In the genomic region with DNA sequence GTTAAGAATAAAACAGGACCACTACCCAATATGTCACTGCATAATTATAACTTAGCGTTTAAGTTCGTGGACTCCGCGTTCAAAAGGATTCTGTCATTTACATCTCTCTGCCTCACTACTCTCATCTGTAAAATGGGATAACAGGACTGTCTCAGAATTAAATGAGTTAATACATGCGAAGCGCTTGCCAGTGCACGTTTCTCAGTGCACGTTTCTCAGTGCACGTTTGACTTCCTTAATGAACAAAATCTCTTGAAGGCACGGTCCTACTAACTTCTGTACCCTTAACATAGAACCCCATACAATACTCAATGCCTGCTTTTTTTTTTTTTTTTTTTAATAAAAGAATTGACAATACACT, we compare ENCODE assay signal across 8 cellular contexts. TPM values are rescaled to one million over a fixed set of nuclear protein-coding genes. Genes with fewer than 3 reads are reported as not detected.
DNase-seq lines count a peak whose midpoint lies in the region; ATAC-seq and TF ChIP-seq lines count a peak whose summit lies in the region.

No MANE protein-coding gene starts in this region.

- H3K4me1 ChIP-seq in Karpas-422 (ENCODE audit: low read length) = peaks cover 23% of the 10 kb centered on the region
- peaks cover 0 to 12% of the 10 kb centered on the region in 2 donors for H3K4me1 ChIP-seq in breast epithelium
- H3K4me1 ChIP-seq in mesodermal cell (ENCODE audit: control insufficient read depth, insufficient read depth, low read length, poor library complexity, severe bottlenecking) = no peaks in the 10 kb centered on the region

- TF ChIP-seq CTCF in breast epithelium (IDR thresholded peaks at IDR 0.05) = no peak

- H3K9me2 ChIP-seq in Karpas-422 (replicated peaks; ENCODE audit: insufficient read depth, low read length) = no peaks in the 10 kb centered on the region

- peaks cover 70% of the 10 kb centered on the region for H3K79me2 ChIP-seq in Karpas-422 (ENCODE audit: low read length)

- DNase-seq in EL (peak; percentile 58), Karpas-422 (no peak), breast epithelium (ENCODE audit: low spot score in 2 of 2) (no peak), AG08395 (ENCODE audit: low spot score) (no peak)

- H3K4me3 ChIP-seq in Karpas-422 (ENCODE audit: low read length) = peak overlapping the region; percentile 86
- H3K4me3 ChIP-seq in breast epithelium = peak overlapping the region; percentile 69 to 97 (median 91)
- H3K4me3 ChIP-seq in mesodermal cell (ENCODE audit: extremely low read depth, insufficient read depth, low read length, poor library complexity, severe bottlenecking) = peak overlapping the region; percentile 97

- no peaks in the 10 kb centered on the region for H3K27me3 ChIP-seq in Karpas-422 (ENCODE audit: low read length)
- no peaks in the 10 kb centered on the region for H3K27me3 ChIP-seq in breast epithelium

- H2AFZ ChIP-seq in Karpas-422 (ENCODE audit: low read length) = peak overlapping the region; percentile 89; the same call in 1 of the 2 replicates

- no peak for TF ChIP-seq POLR2A in breast epithelium (IDR thresholded peaks at IDR 0.05)

- WGBS in mesodermal cell (ENCODE audit: insufficient coverage in 2 of 2), 2 experiments = 2 to 20% methylated on average over 5 to 9 of the region's 10 CpGs

- H3K9ac ChIP-seq in Karpas-422 (ENCODE audit: low read length) = peak overlapping the region; percentile 82

- peak overlapping the region; percentile 98 for H3K4me2 ChIP-seq in Karpas-422 (ENCODE audit: low read depth, low read length, poor library complexity, severe bottlenecking)

- H3K27ac ChIP-seq in Karpas-422 (ENCODE audit: low read length) = peak overlapping the region; percentile 82
- peak overlapping the region; percentile 98 to 99 for H3K27ac ChIP-seq in breast epithelium
- peak overlapping the region; percentile 98 for H3K27ac ChIP-seq in mesodermal cell (ENCODE audit: low read depth, low read length, severe bottlenecking)

- peaks cover 23% of the 10 kb centered on the region for H3K36me3 ChIP-seq in Karpas-422 (ENCODE audit: insufficient read depth, low read length)
- no peaks in the 10 kb centered on the region for H3K36me3 ChIP-seq in breast epithelium
- H3K36me3 ChIP-seq in mesodermal cell (ENCODE audit: control insufficient read depth, insufficient read depth, low read length) = peaks cover 29% of the 10 kb centered on the region

- intact Hi-C loops in breast epithelium (cut with DNase I; ENCODE audit: low total_unique reads) = no loop called here

- no peaks in the 10 kb centered on the region for H3K9me3 ChIP-seq in Karpas-422 (ENCODE audit: low read length)
- peaks cover 0 to 4% of the 10 kb centered on the region in 2 donors for H3K9me3 ChIP-seq in breast epithelium
- peaks cover 5% of the 10 kb centered on the region for H3K9me3 ChIP-seq in mesodermal cell (ENCODE audit: control insufficient read depth, low read length)

- no peaks in the 10 kb centered on the region for H4K20me1 ChIP-seq in Karpas-422 (ENCODE audit: insufficient read depth, low read depth, low read length)

- ATAC-seq in GM21423 (IDR thresholded peaks at IDR 0.05; ENCODE audit: unreplicated experiment) (peak; percentile 11), GM19324 (IDR thresholded peaks at IDR 0.05; ENCODE audit: low FRiP score, unreplicated experiment) (no peak), GM21825 (IDR thresholded peaks at IDR 0.05; ENCODE audit: unreplicated experiment) (no peak)

RNA-seq across cellular contexts. Expression of a gene that starts 0.5 kb away (rescaled TPM):
- total RNA-seq in Karpas-422 (2014; rRNA removed; shearing (Covaris generic); ENCODE audit: low replicate concordance) = 15.2 and 19.2 TPM in 2 replicates
- total RNA-seq in breast epithelium = 10 to 100 TPM; 20.6 to 35.4 (median 22.3) TPM
- 11.6 TPM for polyA plus RNA-seq in mesodermal cell (2013, experiment 1 of 2)
- 11.8 TPM for polyA plus RNA-seq in mesodermal cell (2013, experiment 2 of 2)

RNA-seq across cellular contexts. Expression of a gene that starts 0.7 kb away (rescaled TPM):
- total RNA-seq in Karpas-422 (2014; rRNA removed; shearing (Covaris generic); ENCODE audit: low replicate concordance) = 19.5 and 28.1 TPM in 2 replicates
- total RNA-seq in breast epithelium = 10 to 100 TPM in 2 of 3 donors, 1 to 10 TPM in 1; 9.9 to 13.4 (median 12.7) TPM
- polyA plus RNA-seq in mesodermal cell (2013, experiment 1 of 2) = 25.4 TPM
- polyA plus RNA-seq in mesodermal cell (2013, experiment 2 of 2) = 25.1 TPM

RNA-seq across cellular contexts. Expression of a gene that starts 59.8 kb away (rescaled TPM):
- total RNA-seq in Karpas-422 (2014; rRNA removed; shearing (Covaris generic); ENCODE audit: low replicate concordance) = not detected in 2 replicates
- 10 to 100 TPM in 1 of 3 donors, 1 to 10 TPM in 1, not detected in 1; 5.1 to 25.9 TPM for total RNA-seq in breast epithelium
- polyA plus RNA-seq in mesodermal cell (2013, experiment 1 of 2) = not detected
- not detected for polyA plus RNA-seq in mesodermal cell (2013, experiment 2 of 2)
